Comparison of ENCODE assay signal across 22 cellular contexts in the genomic region with DNA sequence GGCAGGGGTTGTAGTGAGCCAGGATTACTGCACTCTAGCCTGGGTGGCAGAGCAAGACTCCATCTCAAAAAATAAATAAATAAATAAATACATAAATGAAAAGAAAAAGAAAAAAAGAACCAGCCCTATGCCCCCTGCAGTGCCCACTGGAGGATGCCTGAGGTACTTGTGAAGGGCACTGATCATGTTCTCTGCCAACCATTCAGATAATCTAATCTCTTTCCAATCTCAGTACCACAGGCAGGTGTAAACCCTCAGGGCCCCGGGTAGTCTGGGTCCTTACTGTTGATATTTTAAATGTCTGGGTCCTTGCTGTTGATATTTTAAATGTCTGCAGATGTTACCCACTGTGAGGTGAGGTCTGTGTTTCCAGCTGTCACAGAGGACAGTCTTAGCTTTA.
"Had no signal": no experiment of that assay in that cellular context is flagged by ENCODE, and none has a peak within 500 bp of the region (broad histone marks: within the 10 kb centered on the region; RNA-seq: fewer than 3 reads in every experiment).

No MANE protein-coding gene starts in this region.

- H3K9me3 ChIP-seq: mucosa of descending colon, prostate gland, tibial nerve, vagina had no signal

- H3K27ac ChIP-seq: prostate gland, skin epidermis, tibial nerve, vagina had no signal

- H3K4me1 ChIP-seq: prostate gland, tibial nerve, vagina had no signal

- H3K4me3 Mint-ChIP-seq: activated T-helper 17 cell treated with anti-CD3 and anti-CD28 coated beads, Interleukin-2, amount 50 U/mL, for 72 hours; effector memory CD8-positive, alpha-beta T cell; memory B cell; naive thymus-derived CD4-positive, alpha-beta T cell had no signal

- H3K27me3 Mint-ChIP-seq: activated T-helper 17 cell treated with anti-CD3 and anti-CD28 coated beads, Interleukin-2, amount 50 U/mL, for 72 hours; effector memory CD8-positive, alpha-beta T cell had no signal

- DNase-seq: activated CD4-positive, CD25-positive, alpha-beta regulatory T cell treated with anti-CD3 and anti-CD28 coated beads, Interleukin-2, amount 50 U/mL, for 72 hours; activated naive CD4-positive, alpha-beta T cell treated with Interleukin-2 at 50 U/mL for 16 hours; activated T-cell treated with anti-CD3 and anti-CD28 coated beads for 4 hours; aorta; effector memory CD8-positive, alpha-beta T cell; erythroblast; hypothalamus; left ventricle myocardium superior; mucosa of descending colon; naive thymus-derived CD4-positive, alpha-beta T cell; nucleus accumbens; right cardiac atrium; stimulated activated CD4-positive, alpha-beta T cell treated with anti-CD3 and anti-CD28 coated beads, Interleukin-15, amount 100 ng/mL, for 24 hours; stimulated activated CD4-positive, alpha-beta T cell treated with anti-CD3 and anti-CD28 coated beads, Interleukin-4, amount 100 ng/mL, for 24 hours; stimulated activated naive CD4-positive, alpha-beta T cell; substantia nigra had no signal

- ATAC-seq: activated T-helper 17 cell treated with anti-CD3 and anti-CD28 coated beads, Interleukin-2, amount 50 U/mL, for 72 hours; effector memory CD8-positive, alpha-beta T cell; left ventricle myocardium superior; mucosa of descending colon; naive thymus-derived CD4-positive, alpha-beta T cell; right cardiac atrium had no signal

- H3K27ac Mint-ChIP-seq: activated T-helper 17 cell treated with anti-CD3 and anti-CD28 coated beads, Interleukin-2, amount 50 U/mL, for 72 hours; effector memory CD8-positive, alpha-beta T cell; memory B cell; naive thymus-derived CD4-positive, alpha-beta T cell had no signal

- H3K9me3 Mint-ChIP-seq: activated T-helper 17 cell treated with anti-CD3 and anti-CD28 coated beads, Interleukin-2, amount 50 U/mL, for 72 hours had no signal

- H3K4me1 Mint-ChIP-seq: activated T-helper 17 cell treated with anti-CD3 and anti-CD28 coated beads, Interleukin-2, amount 50 U/mL, for 72 hours; memory B cell; naive thymus-derived CD4-positive, alpha-beta T cell had no signal

- H3K36me3 ChIP-seq: prostate gland, tibial nerve, vagina had no signal

- H3K27me3 ChIP-seq: tibial nerve, vagina had no signal

- H3K36me3 Mint-ChIP-seq: memory B cell; naive thymus-derived CD4-positive, alpha-beta T cell had no signal

- H3K4me3 ChIP-seq: mucosa of descending colon, prostate gland, skin epidermis, tibial nerve, vagina had no signal
